ENCODE assay signal across 1 cellular context in the genomic region with DNA sequence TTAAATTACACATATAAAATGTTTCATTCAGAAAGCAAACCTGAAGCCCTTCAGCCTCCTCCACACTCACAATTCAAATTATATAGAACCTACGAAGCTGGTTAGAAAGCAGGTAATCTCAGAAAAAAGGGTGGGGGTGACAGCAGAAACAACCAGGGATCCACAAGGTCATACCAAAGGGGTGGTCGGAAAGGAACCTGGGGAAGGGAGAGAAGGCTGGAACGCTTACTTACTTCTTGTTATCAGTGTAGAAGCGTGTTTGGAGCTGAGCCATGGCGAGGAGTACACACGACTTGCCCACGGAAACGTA.
TF ChIP-seq lines count a peak whose summit lies in the region.

No MANE protein-coding gene starts in this region.

TF ChIP-seq in H1, 55 proteins besides CTCF, POLR2A, EP300 and RAD21:
- 0 out of 2 replicates have a peak, but pooled peaks have one; percentile 51 for TF ChIP-seq CHD1 (IDR thresholded peaks at IDR 0.05; ENCODE audit: low read depth, low read length)
- no peak for TF ChIP-seq TEAD4 (IDR thresholded peaks at IDR 0.05; ENCODE audit: low read depth, low read length)
- TF ChIP-seq SAP30 (IDR thresholded peaks at IDR 0.05; ENCODE audit: insufficient read depth, insufficient replicate concordance, low read length): peak; percentile 97
- no peak for TF ChIP-seq JUN (IDR thresholded peaks at IDR 0.05; ENCODE audit: low read depth, low read length)
- no peak for TF ChIP-seq BACH1 (IDR thresholded peaks at IDR 0.05; ENCODE audit: low read length)
- no peak for TF ChIP-seq NRF1 (IDR thresholded peaks at IDR 0.05; ENCODE audit: low read depth, low read length)
TF ChIP-seq in H1: peak in this region for 2.
